In the genomic region with DNA sequence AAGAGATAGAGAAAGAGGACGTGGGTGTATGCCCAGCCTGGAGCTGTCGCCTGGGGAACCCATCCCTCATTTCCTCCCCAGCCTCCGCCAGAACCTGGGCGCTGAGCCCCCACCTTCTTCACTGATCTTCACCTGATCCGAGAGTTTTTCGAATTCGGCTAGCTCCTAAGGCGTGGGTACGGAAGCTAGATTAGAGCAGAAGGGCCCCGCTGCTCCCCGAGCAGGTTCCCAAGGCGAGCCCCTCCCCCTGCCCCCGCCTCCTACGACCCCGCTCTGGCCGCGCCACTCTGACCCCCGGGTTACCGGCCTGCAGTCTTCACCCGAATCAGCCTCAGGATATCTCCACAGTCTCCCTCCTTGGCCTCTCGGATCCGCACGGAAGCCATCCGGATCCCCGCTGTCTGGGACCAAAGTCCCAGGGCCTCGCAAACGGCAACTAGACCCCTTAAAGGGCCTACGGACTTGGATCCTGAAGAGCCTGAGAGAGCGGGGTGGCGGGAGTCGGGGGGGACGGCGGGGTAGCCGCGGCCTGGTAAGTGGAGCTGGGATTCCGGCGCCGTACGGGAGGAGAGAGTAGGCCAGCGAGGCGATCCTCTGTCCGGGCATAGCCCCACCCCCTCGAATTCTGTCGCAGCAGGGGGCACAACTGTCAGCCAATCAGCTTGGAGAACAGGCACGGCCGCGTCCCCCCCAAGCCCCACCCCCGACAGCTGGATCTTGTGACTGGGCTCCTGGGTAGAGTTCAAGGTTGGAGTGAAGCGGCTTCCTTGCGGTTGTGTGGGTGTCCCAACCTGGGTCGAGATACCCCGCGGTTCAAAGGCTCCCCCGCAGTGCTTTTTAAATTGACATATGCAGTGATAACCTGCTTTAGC, we compare ENCODE assay signal across 8 cellular contexts. TPM values are rescaled to one million over a fixed set of nuclear protein-coding genes. Genes with fewer than 3 reads are reported as not detected.
A peak's percentile ranks its signal among the peaks of the same experiment; 100 is the strongest.
DNase-seq lines count a peak whose midpoint lies in the region; ATAC-seq and TF ChIP-seq lines count a peak whose summit lies in the region.

TSS of gene SAT2 (minus strand) at position 572 of the 872 bp plus-strand sequence. CDS start at position 386, 186 bp downstream.

- H3K9me3 Mint-ChIP-seq in activated T-helper 2 cell treated with anti-CD3 and anti-CD28 coated beads, Interferon-gamma antibody, Interleukin-2, Interleukin-4, amounts not matched to agents 10 μg/mL and 5 μg/mL and 100 μg/mL, durations not matched to agents 14 hours and 24 hours and 36 hours: no peaks in the 10 kb centered on the region
- H3K9me3 Mint-ChIP-seq in naive thymus-derived CD8-positive, alpha-beta T cell: no peaks in the 10 kb centered on the region
- no peaks in the 10 kb centered on the region for H3K9me3 Mint-ChIP-seq in stimulated activated naive B cell treated with anti-CD40 and anti-IgM and Interleukin-4, amounts not matched to agents 10 μg/mL and 1 μg/mL and 100 μg/mL, for 72 hours

- TF ChIP-seq EP300 in Ishikawa (IDR thresholded peaks at IDR 0.05; ENCODE audit: borderline replicate concordance): no peak

- intact Hi-C loops in activated T-helper 2 cell treated with anti-CD3 and anti-CD28 coated beads, Interferon-gamma antibody, Interleukin-2, Interleukin-4, amounts not matched to agents 10 μg/mL and 5 μg/mL and 100 μg/mL, durations not matched to agents 14 hours and 24 hours and 36 hours (cut with micrococcal nuclease): loop anchor here (2.0 kb wide), 1 partner anchor 23 kb away; the partner anchor contains the start of gene ATP1B2

- TF ChIP-seq RAD21 in Ishikawa (IDR thresholded peaks at IDR 0.05; ENCODE audit: low read depth): no peak

- H3K4me3 Mint-ChIP-seq in activated T-helper 2 cell treated with anti-CD3 and anti-CD28 coated beads, Interferon-gamma antibody, Interleukin-2, Interleukin-4, amounts not matched to agents 10 μg/mL and 5 μg/mL and 100 μg/mL, durations not matched to agents 14 hours and 24 hours and 36 hours (ENCODE audit: low read depth): peak within 1 kb of the TSS; percentile 87
- peak within 1 kb of the TSS; percentile 90 to 97 (median 94) for H3K4me3 Mint-ChIP-seq in naive thymus-derived CD8-positive, alpha-beta T cell
- H3K4me3 Mint-ChIP-seq in stimulated activated naive B cell treated with anti-CD40 and anti-IgM and Interleukin-4, amounts not matched to agents 10 μg/mL and 1 μg/mL and 100 μg/mL, for 72 hours: peak within 1 kb of the TSS; percentile 90 to 98

- peak within 1 kb of the TSS; percentile 70 for H3K27ac Mint-ChIP-seq in activated T-helper 2 cell treated with anti-CD3 and anti-CD28 coated beads, Interferon-gamma antibody, Interleukin-2, Interleukin-4, amounts not matched to agents 10 μg/mL and 5 μg/mL and 100 μg/mL, durations not matched to agents 14 hours and 24 hours and 36 hours
- peak within 1 kb of the TSS; percentile 79 to 98 (median 94) for H3K27ac Mint-ChIP-seq in naive thymus-derived CD8-positive, alpha-beta T cell
- H3K27ac Mint-ChIP-seq in stimulated activated naive B cell treated with anti-CD40 and anti-IgM and Interleukin-4, amounts not matched to agents 10 μg/mL and 1 μg/mL and 100 μg/mL, for 72 hours: peak within 1 kb of the TSS; percentile 90

- POLR2A ChIA-PET in naive thymus-derived CD8-positive, alpha-beta T cell (lab: Charles Lee): interaction anchor here (0.5 to 3.4 kb wide), 13 partner anchors 12 to 529 kb away, joined by 3 to 83 read pairs (median 5); partner anchors contain the start of genes ATP1B2, FXR2, MPDU1 and TP53

- peak; percentile 87 for ATAC-seq in GM21381 (IDR thresholded peaks at IDR 0.05; ENCODE audit: unreplicated experiment)
- peak; percentile 93 to 95 for ATAC-seq in naive thymus-derived CD8-positive, alpha-beta T cell
- peak; percentile 96 for ATAC-seq in stimulated activated naive B cell treated with anti-CD40 and anti-IgM and Interleukin-4, amounts not matched to agents 10 μg/mL and 1 μg/mL and 100 μg/mL, for 72 hours (replicated peaks)

- no peaks in the 10 kb centered on the region for H3K27me3 Mint-ChIP-seq in activated T-helper 2 cell treated with anti-CD3 and anti-CD28 coated beads, Interferon-gamma antibody, Interleukin-2, Interleukin-4, amounts not matched to agents 10 μg/mL and 5 μg/mL and 100 μg/mL, durations not matched to agents 14 hours and 24 hours and 36 hours (ENCODE audit: low read depth)
- H3K27me3 Mint-ChIP-seq in naive thymus-derived CD8-positive, alpha-beta T cell: no peaks in the 10 kb centered on the region
- H3K27me3 Mint-ChIP-seq in stimulated activated naive B cell treated with anti-CD40 and anti-IgM and Interleukin-4, amounts not matched to agents 10 μg/mL and 1 μg/mL and 100 μg/mL, for 72 hours: no peaks in the 10 kb centered on the region

- DNase-seq in COR-L47 (lab: John Stamatoyannopoulos, UW) (peak; percentile 68), RPMI7951 (ENCODE audit: low read depth) (peak; percentile 90), fibroblast of peridontal ligament (ENCODE audit: extremely low read depth) (peak; percentile 93)
- peak; percentile 76 for DNase-seq in activated T-helper 2 cell treated with anti-CD3 and anti-CD28 coated beads, Interferon-gamma antibody, Interleukin-2, Interleukin-4, amounts not matched to agents 10 μg/mL and 5 μg/mL and 100 μg/mL, durations not matched to agents 14 hours and 24 hours and 36 hours (ENCODE audit: low spot score)
- DNase-seq in naive thymus-derived CD8-positive, alpha-beta T cell: peak; percentile 75 to 95 (median 80)
- peak; percentile 77 for DNase-seq in stimulated activated naive B cell treated with anti-CD40 and anti-IgM and Interleukin-4, amounts not matched to agents 10 μg/mL and 1 μg/mL and 100 μg/mL, for 72 hours

- H3K4me1 Mint-ChIP-seq in activated T-helper 2 cell treated with anti-CD3 and anti-CD28 coated beads, Interferon-gamma antibody, Interleukin-2, Interleukin-4, amounts not matched to agents 10 μg/mL and 5 μg/mL and 100 μg/mL, durations not matched to agents 14 hours and 24 hours and 36 hours (ENCODE audit: low read depth): peaks cover 17% of the 10 kb centered on the region
- peaks cover 7 to 18% (median 16%) of the 10 kb centered on the region in 4 donors for H3K4me1 Mint-ChIP-seq in naive thymus-derived CD8-positive, alpha-beta T cell
- H3K4me1 Mint-ChIP-seq in stimulated activated naive B cell treated with anti-CD40 and anti-IgM and Interleukin-4, amounts not matched to agents 10 μg/mL and 1 μg/mL and 100 μg/mL, for 72 hours: peaks cover 9 to 14% of the 10 kb centered on the region in 2 donors

- peaks cover 6% of the 10 kb centered on the region for H3K36me3 Mint-ChIP-seq in activated T-helper 2 cell treated with anti-CD3 and anti-CD28 coated beads, Interferon-gamma antibody, Interleukin-2, Interleukin-4, amounts not matched to agents 10 μg/mL and 5 μg/mL and 100 μg/mL, durations not matched to agents 14 hours and 24 hours and 36 hours (ENCODE audit: low read depth)
- H3K36me3 Mint-ChIP-seq in naive thymus-derived CD8-positive, alpha-beta T cell: peaks cover 0 to 7% (median 2%) of the 10 kb centered on the region in 3 donors
- peaks cover 0 to 12% of the 10 kb centered on the region in 2 donors for H3K36me3 Mint-ChIP-seq in stimulated activated naive B cell treated with anti-CD40 and anti-IgM and Interleukin-4, amounts not matched to agents 10 μg/mL and 1 μg/mL and 100 μg/mL, for 72 hours

TF ChIP-seq in Ishikawa, 13 proteins besides CTCF, POLR2A, EP300 and RAD21 (continues in another document):
- no peak for TF ChIP-seq CREB1 (IDR thresholded peaks at IDR 0.05; ENCODE audit: low read depth)
- TF ChIP-seq FOXM1 (IDR thresholded peaks at IDR 0.05; ENCODE audit: borderline replicate concordance, low read depth): no peak
- peak; percentile 84 for TF ChIP-seq ZBTB7A (IDR thresholded peaks at IDR 0.05; ENCODE audit: low read depth)
- peak; percentile 70 for TF ChIP-seq TAF1 (IDR thresholded peaks at IDR 0.05; ENCODE audit: low read depth)
- 0 out of 2 replicates have a peak, but pooled peaks have one; percentile 13 for TF ChIP-seq USF1 (IDR thresholded peaks at IDR 0.05)
- TF ChIP-seq NFIC (IDR thresholded peaks at IDR 0.05): no peak
- no peak for TF ChIP-seq YY1 (IDR thresholded peaks at IDR 0.05; ENCODE audit: low read depth)
- TF ChIP-seq, protein P1, sequence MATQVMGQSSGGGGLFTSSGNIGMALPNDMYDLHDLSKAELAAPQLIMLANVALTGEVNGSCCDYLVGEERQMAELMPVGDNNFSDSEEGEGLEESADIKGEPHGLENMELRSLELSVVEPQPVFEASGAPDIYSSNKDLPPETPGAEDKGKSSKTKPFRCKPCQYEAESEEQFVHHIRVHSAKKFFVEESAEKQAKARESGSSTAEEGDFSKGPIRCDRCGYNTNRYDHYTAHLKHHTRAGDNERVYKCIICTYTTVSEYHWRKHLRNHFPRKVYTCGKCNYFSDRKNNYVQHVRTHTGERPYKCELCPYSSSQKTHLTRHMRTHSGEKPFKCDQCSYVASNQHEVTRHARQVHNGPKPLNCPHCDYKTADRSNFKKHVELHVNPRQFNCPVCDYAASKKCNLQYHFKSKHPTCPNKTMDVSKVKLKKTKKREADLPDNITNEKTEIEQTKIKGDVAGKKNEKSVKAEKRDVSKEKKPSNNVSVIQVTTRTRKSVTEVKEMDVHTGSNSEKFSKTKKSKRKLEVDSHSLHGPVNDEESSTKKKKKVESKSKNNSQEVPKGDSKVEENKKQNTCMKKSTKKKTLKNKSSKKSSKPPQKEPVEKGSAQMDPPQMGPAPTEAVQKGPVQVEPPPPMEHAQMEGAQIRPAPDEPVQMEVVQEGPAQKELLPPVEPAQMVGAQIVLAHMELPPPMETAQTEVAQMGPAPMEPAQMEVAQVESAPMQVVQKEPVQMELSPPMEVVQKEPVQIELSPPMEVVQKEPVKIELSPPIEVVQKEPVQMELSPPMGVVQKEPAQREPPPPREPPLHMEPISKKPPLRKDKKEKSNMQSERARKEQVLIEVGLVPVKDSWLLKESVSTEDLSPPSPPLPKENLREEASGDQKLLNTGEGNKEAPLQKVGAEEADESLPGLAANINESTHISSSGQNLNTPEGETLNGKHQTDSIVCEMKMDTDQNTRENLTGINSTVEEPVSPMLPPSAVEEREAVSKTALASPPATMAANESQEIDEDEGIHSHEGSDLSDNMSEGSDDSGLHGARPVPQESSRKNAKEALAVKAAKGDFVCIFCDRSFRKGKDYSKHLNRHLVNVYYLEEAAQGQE (IDR thresholded peaks at IDR 0.05; ENCODE audit: low read depth): no peak
- peak; percentile 63; the same call in 1 of the 2 replicates for TF ChIP-seq EGR1 (IDR thresholded peaks at IDR 0.05)

RNA-seq across cellular contexts. Expression of gene SAT2, which starts in this region (rescaled TPM):
- total RNA-seq in RPMI7951 (2014; rRNA removed; shearing (Covaris generic)): 17.4 and 31.2 TPM in 2 replicates
- total RNA-seq in activated T-helper 2 cell treated with anti-CD3 and anti-CD28 coated beads, Interferon-gamma antibody, Interleukin-2, Interleukin-4, amounts not matched to agents 10 μg/mL and 5 μg/mL and 100 μg/mL, durations not matched to agents 14 hours and 24 hours and 36 hours: 25.4 and 27.9 TPM in 2 replicates
- 10 to 100 TPM; 74.8 to 76.6 TPM for total RNA-seq in naive thymus-derived CD8-positive, alpha-beta T cell
- polyA plus RNA-seq in naive thymus-derived CD8-positive, alpha-beta T cell: 10 to 100 TPM; 38.5 to 40.0 (median 39.4) TPM

Comparison
In these comparisons a context has a peak if more than half of its experiments do, and no peak if none do; other contexts are left out.
1. Peak in every context shown above with its lines: DNase-seq and ATAC-seq.